Comparison of ENCODE assay signal across 30 cellular contexts in the genomic region with DNA sequence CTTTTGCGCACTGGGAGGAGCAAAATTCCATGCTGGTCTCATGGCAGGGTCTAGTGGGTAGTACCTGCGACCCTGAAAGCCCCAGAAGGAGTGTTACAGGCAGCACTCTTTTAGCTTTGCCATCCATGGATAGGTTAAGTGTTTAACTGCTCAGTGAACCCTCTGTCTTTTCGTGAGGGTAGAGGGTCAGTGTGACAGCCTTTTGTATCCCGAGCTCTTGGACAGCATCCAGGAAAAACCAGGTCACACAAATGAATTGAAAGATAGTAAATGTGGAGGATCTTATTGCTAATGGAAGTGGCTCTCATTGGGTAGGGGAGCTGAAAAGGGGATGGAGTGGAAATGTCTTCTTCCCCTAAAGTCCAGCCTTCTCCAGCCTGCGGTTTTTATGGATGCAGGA.
"Had no signal": no experiment of that assay in that cellular context is flagged by ENCODE, and none has a peak within 500 bp of the region (broad histone marks: within the 10 kb centered on the region; RNA-seq: fewer than 3 reads in every experiment).

No MANE protein-coding gene starts in this region.

- H3K9me3 ChIP-seq: colonic mucosa had no signal

- FAIRE-seq: K562 had no signal

- H3K27me3 ChIP-seq: ascending aorta, cardiac muscle cell, colonic mucosa had no signal

- ATAC-seq: activated CD8-positive, alpha-beta T cell treated with anti-CD3 and anti-CD28 coated beads for 36 hours; activated T-cell treated with anti-CD3 and anti-CD28 coated beads, Interleukin-2, amount 50 U/mL, for 72 hours; activated T-helper 17 cell treated with anti-CD3 and anti-CD28 coated beads, Interleukin-2, amount 50 U/mL, for 72 hours; K562; Panc1; SK-N-SH treated with all-trans-retinoic acid at 6 μM for 48 hours; T-cell had no signal

- H3K4me1 ChIP-seq: ascending aorta had no signal

- H3K36me3 ChIP-seq: ascending aorta, cardiac muscle cell, colonic mucosa, WERI-Rb-1 had no signal

- H3K27ac ChIP-seq: ascending aorta, cardiac muscle cell, WERI-Rb-1 had no signal

- H3K4me3 ChIP-seq: ascending aorta, cardiac muscle cell, colonic mucosa, K562 had no signal

- DNase-seq: activated CD4-positive, alpha-beta T cell treated with anti-CD3 and anti-CD28 coated beads for 1 hour; activated CD4-positive, alpha-beta T cell treated with anti-CD3 and anti-CD28 coated beads for 48 hours; activated CD4-positive, CD25-positive, alpha-beta regulatory T cell; activated CD8-positive, alpha-beta T cell treated with anti-CD3 and anti-CD28 coated beads for 36 hours; activated gamma-delta T cell; activated naive CD4-positive, alpha-beta T cell treated with Interleukin-2 at 50 U/mL for 16 hours; activated naive CD8-positive, alpha-beta T cell treated with anti-CD3 and anti-CD28 coated beads, Interleukin-2, amount 10 ng/mL, durations not matched to agents 7 days and 5 days; activated T-cell treated with anti-CD3 and anti-CD28 coated beads, Interleukin-2, amount 50 U/mL, for 1 hour; activated T-cell treated with anti-CD3 and anti-CD28 coated beads, Interleukin-2, amount 50 U/mL, for 72 hours; amygdala; colonic mucosa; NCI-H1092 treated with DMSO at 0.1 percent for 48 hours; NCI-H1417; NCI-H146; NCI-H187; NCI-H2081 treated with DMSO at 0.1 percent for 48 hours; NCI-H2171; NCI-H524; NCI-H774; SIG-M5; T-cell; T-helper 2 cell; T-helper 9 cell; WERI-Rb-1 had no signal
